ENCODE assay signal across 24 cellular contexts in the genomic region with DNA sequence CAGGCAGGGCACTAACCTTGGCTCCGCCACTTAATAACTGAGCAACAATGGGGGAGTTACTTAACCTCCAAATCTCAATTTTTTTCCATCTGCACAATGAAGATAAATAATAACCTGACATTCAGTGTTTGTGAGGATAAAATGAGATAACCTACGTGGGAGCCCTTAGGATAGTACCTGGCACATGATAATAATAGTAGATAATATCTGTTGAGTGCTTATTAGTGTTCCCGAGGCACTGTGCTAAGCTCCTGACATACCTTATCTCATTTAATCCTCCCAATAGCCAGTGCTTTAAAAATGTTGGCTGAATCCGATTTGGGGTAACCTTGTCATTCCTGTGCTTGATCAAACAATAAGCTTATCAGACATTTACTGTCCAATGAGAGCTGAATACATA.
"Had no signal": no experiment of that assay in that cellular context is flagged by ENCODE, and none has a peak within 500 bp of the region (broad histone marks: within the 10 kb centered on the region; RNA-seq: fewer than 3 reads in every experiment).

No MANE protein-coding gene starts in this region.

- ATAC-seq: effector memory CD8-positive, alpha-beta T cell; foreskin keratinocyte; gastrocnemius medialis; gastroesophageal sphincter; heart left ventricle; heart right ventricle had no signal

- H3K27me3 ChIP-seq: colonic mucosa, dorsolateral prefrontal cortex, esophagus muscularis mucosa, esophagus squamous epithelium, foreskin keratinocyte, gastrocnemius medialis, gastroesophageal sphincter, heart left ventricle, heart right ventricle had no signal

- H3K4me3 Mint-ChIP-seq: dendritic cell treated with granulocyte-macrophage colony-stimulating factor and Interleukin-4, amounts not matched to agents 40 ng/mL and 50 ng/mL, for 4 days; effector memory CD8-positive, alpha-beta T cell; endodermal cell had no signal

- H3K27me3 Mint-ChIP-seq: dendritic cell treated with granulocyte-macrophage colony-stimulating factor and Interleukin-4, amounts not matched to agents 40 ng/mL and 50 ng/mL, for 4 days had no signal

- H3K27ac ChIP-seq: colonic mucosa, coronary artery, epithelial cell of prostate, esophagus muscularis mucosa, esophagus squamous epithelium, gastrocnemius medialis, gastroesophageal sphincter had no signal

- DNase-seq: colonic mucosa; cortex of kidney; dermis blood vessel endothelial cell; dorsolateral prefrontal cortex; effector CD4-positive, alpha-beta T cell; effector CD8-positive, alpha-beta T cell; effector memory CD4-positive, alpha-beta T cell; effector memory CD8-positive, alpha-beta T cell; endodermal cell; erythroblast; esophagus squamous epithelium; foreskin fibroblast; foreskin keratinocyte; foreskin melanocyte; gastrocnemius medialis; glutamatergic neuron; head of caudate nucleus; heart left ventricle; heart right ventricle had no signal

- H3K27ac Mint-ChIP-seq: dendritic cell treated with granulocyte-macrophage colony-stimulating factor and Interleukin-4, amounts not matched to agents 40 ng/mL and 50 ng/mL, for 4 days; effector memory CD8-positive, alpha-beta T cell; endodermal cell had no signal

- H3K9me3 Mint-ChIP-seq: dendritic cell treated with granulocyte-macrophage colony-stimulating factor and Interleukin-4, amounts not matched to agents 40 ng/mL and 50 ng/mL, for 4 days; endodermal cell had no signal

- H3K4me3 ChIP-seq: colonic mucosa, coronary artery, dorsolateral prefrontal cortex, esophagus muscularis mucosa, esophagus squamous epithelium, gastrocnemius medialis, gastroesophageal sphincter, heart left ventricle, heart right ventricle had no signal

- H3K9me3 ChIP-seq: colonic mucosa, esophagus muscularis mucosa, esophagus squamous epithelium, gastrocnemius medialis, gastroesophageal sphincter, heart left ventricle, heart right ventricle had no signal

- H3K36me3 ChIP-seq: colonic mucosa, esophagus muscularis mucosa, esophagus squamous epithelium, gastrocnemius medialis, gastroesophageal sphincter, heart left ventricle, heart right ventricle had no signal

- H3K4me1 ChIP-seq: colonic mucosa had no signal
